Comparison of ENCODE assay signal across 8 cellular contexts in the genomic region with DNA sequence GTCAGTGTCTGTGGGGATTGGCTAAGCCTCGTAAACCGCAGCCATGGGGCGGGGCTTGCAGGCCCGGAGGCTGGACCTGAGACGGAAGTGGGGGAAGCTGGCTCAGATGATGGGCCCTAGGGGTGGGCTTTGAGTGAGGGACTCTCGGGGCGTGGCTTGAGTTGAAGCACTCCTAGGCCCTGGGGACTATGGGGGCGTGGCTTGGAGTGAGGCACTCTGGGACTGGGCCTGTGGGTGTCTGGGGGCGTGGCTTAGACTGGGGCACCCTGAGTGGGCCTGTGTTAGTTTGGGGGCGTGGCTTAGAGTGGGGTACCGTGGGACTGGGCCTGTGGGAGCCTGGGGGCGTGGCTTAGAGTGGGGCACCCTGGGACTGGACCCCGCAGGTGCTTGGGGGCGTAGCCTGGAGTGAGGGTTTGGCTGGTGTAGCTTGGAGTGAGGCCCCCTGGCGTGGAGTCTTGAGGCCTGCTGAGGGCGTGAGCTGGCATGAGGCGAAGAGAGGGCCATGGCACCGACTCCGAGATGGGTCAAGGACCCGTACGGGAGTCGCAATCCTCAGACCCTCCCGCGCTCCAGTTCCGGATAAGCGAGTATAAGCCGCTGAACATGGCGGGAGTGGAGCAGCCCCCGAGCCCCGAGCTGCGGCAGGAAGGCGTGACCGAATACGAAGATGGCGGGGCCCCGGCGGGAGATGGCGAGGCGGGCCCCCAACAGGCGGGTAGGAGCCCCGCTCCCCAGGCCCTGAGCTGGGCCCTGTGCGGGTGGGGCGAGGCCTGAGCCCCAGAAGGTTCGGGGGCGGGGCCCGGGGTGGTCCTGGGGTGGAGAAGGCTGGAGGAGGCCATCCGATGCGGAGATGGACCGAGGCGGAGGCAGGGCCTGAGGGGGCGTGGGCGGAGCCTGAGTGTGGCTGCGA. TPM values are rescaled to one million over a fixed set of nuclear protein-coding genes. Genes with fewer than 3 reads are reported as not detected.
DNase-seq lines count a peak whose midpoint lies in the region; ATAC-seq and TF ChIP-seq lines count a peak whose summit lies in the region.

No MANE protein-coding gene starts in this region.

- peak; percentile 77 for ATAC-seq in GM21576 (IDR thresholded peaks at IDR 0.05; ENCODE audit: unreplicated experiment)
- peak; percentile 93 for ATAC-seq in stimulated activated naive CD8-positive, alpha-beta T cell treated with anti-CD3 and anti-CD28 coated beads, Interleukin-15, Interleukin-2, amounts not matched to agents 100 U/mL and 50 U/mL, for 24 hours

- TF ChIP-seq CTCF in nephron progenitor cell (IDR thresholded peaks at IDR 0.05) = no peak

- peaks cover 19% of the 10 kb centered on the region for H3K36me3 Mint-ChIP-seq in nephron progenitor cell (ENCODE audit: low read depth)

- DNase-seq in DMS53 (lab: John Stamatoyannopoulos, UW) = peak; percentile 99
- peak; percentile 95 for DNase-seq in RPMI7951 (ENCODE audit: low read depth)
- peak; percentile 82 for DNase-seq in activated effector memory CD4-positive, alpha-beta T cell treated with Interleukin-2 at 50 U/mL for 16 hours
- peak; percentile 99 for DNase-seq in fibroblast of the conjunctiva (ENCODE audit: low read depth)
- peak; percentile 97 for DNase-seq in nephron progenitor cell
- DNase-seq in stimulated activated naive CD8-positive, alpha-beta T cell treated with anti-CD3 and anti-CD28 coated beads, Interleukin-15, Interleukin-2, amounts not matched to agents 100 U/mL and 50 U/mL, for 24 hours = peak; percentile 90

- H3K4me1 Mint-ChIP-seq in nephron progenitor cell = peaks cover 19% of the 10 kb centered on the region

- no peaks in the 10 kb centered on the region for H3K9me3 Mint-ChIP-seq in nephron progenitor cell

- TF ChIP-seq EP300 in Ishikawa (IDR thresholded peaks at IDR 0.05; ENCODE audit: borderline replicate concordance) = no peak

- peaks cover 3% of the 10 kb centered on the region for H3K27me3 Mint-ChIP-seq in nephron progenitor cell (ENCODE audit: low read depth, poor library complexity)

- peak overlapping the region; percentile 84 for H3K27ac Mint-ChIP-seq in nephron progenitor cell

- no peak for TF ChIP-seq RAD21 in Ishikawa (IDR thresholded peaks at IDR 0.05; ENCODE audit: low read depth)

- peak overlapping the region; percentile 96 for H3K4me3 Mint-ChIP-seq in nephron progenitor cell

TF ChIP-seq in Ishikawa, 13 proteins besides CTCF, POLR2A, EP300 and RAD21:
- TF ChIP-seq, protein P1, sequence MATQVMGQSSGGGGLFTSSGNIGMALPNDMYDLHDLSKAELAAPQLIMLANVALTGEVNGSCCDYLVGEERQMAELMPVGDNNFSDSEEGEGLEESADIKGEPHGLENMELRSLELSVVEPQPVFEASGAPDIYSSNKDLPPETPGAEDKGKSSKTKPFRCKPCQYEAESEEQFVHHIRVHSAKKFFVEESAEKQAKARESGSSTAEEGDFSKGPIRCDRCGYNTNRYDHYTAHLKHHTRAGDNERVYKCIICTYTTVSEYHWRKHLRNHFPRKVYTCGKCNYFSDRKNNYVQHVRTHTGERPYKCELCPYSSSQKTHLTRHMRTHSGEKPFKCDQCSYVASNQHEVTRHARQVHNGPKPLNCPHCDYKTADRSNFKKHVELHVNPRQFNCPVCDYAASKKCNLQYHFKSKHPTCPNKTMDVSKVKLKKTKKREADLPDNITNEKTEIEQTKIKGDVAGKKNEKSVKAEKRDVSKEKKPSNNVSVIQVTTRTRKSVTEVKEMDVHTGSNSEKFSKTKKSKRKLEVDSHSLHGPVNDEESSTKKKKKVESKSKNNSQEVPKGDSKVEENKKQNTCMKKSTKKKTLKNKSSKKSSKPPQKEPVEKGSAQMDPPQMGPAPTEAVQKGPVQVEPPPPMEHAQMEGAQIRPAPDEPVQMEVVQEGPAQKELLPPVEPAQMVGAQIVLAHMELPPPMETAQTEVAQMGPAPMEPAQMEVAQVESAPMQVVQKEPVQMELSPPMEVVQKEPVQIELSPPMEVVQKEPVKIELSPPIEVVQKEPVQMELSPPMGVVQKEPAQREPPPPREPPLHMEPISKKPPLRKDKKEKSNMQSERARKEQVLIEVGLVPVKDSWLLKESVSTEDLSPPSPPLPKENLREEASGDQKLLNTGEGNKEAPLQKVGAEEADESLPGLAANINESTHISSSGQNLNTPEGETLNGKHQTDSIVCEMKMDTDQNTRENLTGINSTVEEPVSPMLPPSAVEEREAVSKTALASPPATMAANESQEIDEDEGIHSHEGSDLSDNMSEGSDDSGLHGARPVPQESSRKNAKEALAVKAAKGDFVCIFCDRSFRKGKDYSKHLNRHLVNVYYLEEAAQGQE (IDR thresholded peaks at IDR 0.05; ENCODE audit: low read depth) = no peak
- TF ChIP-seq FOXM1 (IDR thresholded peaks at IDR 0.05; ENCODE audit: borderline replicate concordance, low read depth) = no peak
- TF ChIP-seq TCF12 (IDR thresholded peaks at IDR 0.05; ENCODE audit: low read depth) = peak; percentile 20; the same call in 1 of the 2 replicates
- no peak for TF ChIP-seq EGR1 (IDR thresholded peaks at IDR 0.05)
- no peak for TF ChIP-seq NFIC (IDR thresholded peaks at IDR 0.05)
- TF ChIP-seq CREB1 (IDR thresholded peaks at IDR 0.05; ENCODE audit: low read depth) = no peak
- peak; percentile 55 for TF ChIP-seq TAF1 (IDR thresholded peaks at IDR 0.05; ENCODE audit: low read depth)
- TF ChIP-seq, protein P2, sequence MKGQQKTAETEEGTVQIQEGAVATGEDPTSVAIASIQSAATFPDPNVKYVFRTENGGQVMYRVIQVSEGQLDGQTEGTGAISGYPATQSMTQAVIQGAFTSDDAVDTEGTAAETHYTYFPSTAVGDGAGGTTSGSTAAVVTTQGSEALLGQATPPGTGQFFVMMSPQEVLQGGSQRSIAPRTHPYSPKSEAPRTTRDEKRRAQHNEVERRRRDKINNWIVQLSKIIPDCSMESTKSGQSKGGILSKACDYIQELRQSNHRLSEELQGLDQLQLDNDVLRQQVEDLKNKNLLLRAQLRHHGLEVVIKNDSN (IDR thresholded peaks at IDR 0.05) = no peak
- no peak for TF ChIP-seq CEBPB (IDR thresholded peaks at IDR 0.05)
- TF ChIP-seq ZBTB7A (IDR thresholded peaks at IDR 0.05; ENCODE audit: low read depth) = 0 out of 2 replicates have a peak, but pooled peaks have one; percentile 35
- TF ChIP-seq TEAD4 (IDR thresholded peaks at IDR 0.05) = no peak
- TF ChIP-seq, protein P3, sequence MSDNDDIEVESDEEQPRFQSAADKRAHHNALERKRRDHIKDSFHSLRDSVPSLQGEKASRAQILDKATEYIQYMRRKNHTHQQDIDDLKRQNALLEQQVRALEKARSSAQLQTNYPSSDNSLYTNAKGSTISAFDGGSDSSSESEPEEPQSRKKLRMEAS (IDR thresholded peaks at IDR 0.05) = 0 out of 2 replicates have a peak, but pooled peaks have one; percentile 41
- TF ChIP-seq YY1 (IDR thresholded peaks at IDR 0.05; ENCODE audit: low read depth) = peak; percentile 73

RNA-seq across cellular contexts. Expression of a gene that starts 6.8 kb away (rescaled TPM):
- total RNA-seq in RPMI7951 (2014; rRNA removed; shearing (Covaris generic)) = 1.3 and 2.9 TPM in 2 replicates

RNA-seq across cellular contexts. Expression of a gene that starts 44.5 kb away (rescaled TPM):
- total RNA-seq in RPMI7951 (2014; rRNA removed; shearing (Covaris generic)) = not detected in 2 replicates

RNA-seq across cellular contexts. Expression of a gene that starts 56.6 kb away (rescaled TPM):
- 43.3 and 51.2 TPM in 2 replicates for total RNA-seq in RPMI7951 (2014; rRNA removed; shearing (Covaris generic))

Comparison
In these comparisons a context has a peak if more than half of its experiments do, and no peak if none do; other contexts are left out.
1. Peak in every context shown above with its lines: DNase-seq and ATAC-seq.